Comparison of ENCODE assay signal across 1 cellular context in the genomic region with DNA sequence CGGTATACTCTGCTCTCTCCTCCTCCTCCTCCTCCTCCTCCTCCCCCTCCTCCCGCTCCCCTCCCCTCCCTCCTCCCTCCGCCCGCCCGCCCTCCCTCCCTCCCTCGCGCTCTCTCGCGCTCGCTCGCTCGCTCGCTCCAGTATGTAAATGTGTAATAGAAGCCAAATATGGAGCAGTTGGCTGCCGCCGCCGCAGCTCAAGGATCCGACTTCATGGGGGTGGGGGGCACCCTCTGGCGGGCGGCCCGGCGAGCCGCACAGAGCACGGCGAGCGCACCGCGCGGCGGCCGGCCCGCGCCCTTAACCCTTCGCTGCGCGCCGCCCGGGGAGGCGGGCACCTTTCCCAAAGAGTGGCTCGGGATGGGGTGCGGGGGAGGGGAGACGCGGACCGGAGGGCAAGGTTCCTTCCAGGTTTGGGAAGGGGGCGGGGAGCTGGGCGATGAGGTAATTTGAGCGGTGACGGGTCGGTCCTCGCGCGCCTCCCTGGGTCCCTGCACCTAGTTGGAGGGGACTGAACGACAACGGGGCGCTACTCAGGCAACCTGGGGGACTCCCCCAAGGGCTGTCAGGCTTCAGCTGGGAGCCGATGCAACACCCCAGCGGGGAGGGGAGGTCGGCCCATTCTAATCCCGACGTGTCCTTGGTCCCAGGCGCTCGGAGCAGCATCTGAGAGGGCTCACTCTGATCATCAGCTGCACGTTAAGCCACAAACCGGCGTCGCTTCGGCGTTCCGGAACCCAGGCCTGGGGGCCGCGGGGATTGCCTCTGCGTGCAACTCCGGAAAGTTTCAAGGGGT.
TF ChIP-seq lines count a peak whose summit lies in the region.

No MANE protein-coding gene starts in this region.

TF ChIP-seq in HepG2, 621 proteins besides CTCF, POLR2A, EP300 and RAD21 (continued from another document and continues in another):
- TF ChIP-seq, protein P1, sequence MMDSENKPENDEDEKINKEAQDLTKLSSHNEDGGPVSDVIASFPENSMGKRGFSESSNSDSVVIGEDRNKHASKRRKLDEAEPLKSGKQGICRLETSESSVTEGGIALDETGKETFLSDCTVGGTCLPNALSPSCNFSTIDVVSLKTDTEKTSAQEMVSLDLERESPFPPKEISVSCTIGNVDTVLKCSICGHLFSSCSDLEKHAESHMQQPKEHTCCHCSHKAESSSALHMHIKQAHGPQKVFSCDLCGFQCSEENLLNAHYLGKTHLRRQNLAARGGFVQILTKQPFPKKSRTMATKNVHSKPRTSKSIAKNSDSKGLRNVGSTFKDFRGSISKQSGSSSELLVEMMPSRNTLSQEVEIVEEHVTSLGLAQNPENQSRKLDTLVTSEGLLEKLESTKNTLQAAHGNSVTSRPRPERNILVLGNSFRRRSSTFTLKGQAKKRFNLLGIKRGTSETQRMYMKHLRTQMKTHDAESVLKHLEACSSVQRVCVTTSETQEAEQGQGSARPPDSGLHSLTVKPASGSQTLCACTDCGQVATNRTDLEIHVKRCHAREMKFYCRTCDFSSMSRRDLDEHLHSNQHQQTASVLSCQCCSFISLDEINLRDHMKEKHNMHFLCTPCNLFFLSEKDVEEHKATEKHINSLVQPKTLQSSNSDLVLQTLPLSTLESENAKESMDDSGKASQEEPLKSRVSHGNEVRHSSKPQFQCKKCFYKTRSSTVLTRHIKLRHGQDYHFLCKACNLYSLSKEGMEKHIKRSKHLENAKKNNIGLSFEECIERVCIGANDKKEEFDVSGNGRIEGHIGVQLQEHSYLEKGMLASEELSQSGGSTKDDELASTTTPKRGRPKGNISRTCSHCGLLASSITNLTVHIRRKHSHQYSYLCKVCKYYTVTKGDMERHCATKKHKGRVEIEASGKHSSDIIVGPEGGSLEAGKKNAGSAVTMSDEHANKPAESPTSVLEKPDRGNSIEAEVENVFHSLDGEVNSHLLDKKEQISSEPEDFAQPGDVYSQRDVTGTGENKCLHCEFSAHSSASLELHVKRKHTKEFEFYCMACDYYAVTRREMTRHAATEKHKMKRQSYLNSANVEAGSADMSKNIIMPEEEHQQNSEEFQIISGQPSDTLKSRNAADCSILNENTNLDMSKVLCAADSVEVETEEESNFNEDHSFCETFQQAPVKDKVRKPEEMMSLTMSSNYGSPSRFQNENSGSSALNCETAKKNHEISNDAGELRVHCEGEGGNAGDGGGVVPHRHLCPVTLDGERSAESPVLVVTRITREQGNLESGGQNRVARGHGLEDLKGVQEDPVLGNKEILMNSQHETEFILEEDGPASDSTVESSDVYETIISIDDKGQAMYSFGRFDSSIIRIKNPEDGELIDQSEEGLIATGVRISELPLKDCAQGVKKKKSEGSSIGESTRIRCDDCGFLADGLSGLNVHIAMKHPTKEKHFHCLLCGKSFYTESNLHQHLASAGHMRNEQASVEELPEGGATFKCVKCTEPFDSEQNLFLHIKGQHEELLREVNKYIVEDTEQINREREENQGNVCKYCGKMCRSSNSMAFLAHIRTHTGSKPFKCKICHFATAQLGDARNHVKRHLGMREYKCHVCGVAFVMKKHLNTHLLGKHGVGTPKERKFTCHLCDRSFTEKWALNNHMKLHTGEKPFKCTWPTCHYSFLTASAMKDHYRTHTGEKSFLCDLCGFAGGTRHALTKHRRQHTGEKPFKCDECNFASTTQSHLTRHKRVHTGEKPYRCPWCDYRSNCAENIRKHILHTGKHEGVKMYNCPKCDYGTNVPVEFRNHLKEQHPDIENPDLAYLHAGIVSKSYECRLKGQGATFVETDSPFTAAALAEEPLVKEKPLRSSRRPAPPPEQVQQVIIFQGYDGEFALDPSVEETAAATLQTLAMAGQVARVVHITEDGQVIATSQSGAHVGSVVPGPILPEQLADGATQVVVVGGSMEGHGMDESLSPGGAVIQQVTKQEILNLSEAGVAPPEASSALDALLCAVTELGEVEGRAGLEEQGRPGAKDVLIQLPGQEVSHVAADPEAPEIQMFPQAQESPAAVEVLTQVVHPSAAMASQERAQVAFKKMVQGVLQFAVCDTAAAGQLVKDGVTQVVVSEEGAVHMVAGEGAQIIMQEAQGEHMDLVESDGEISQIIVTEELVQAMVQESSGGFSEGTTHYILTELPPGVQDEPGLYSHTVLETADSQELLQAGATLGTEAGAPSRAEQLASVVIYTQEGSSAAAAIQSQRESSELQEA (CRISPR knock-in tag; IDR thresholded peaks at IDR 0.05; ENCODE audit: not compliant biosample characterization), result no peak
- no peak for TF ChIP-seq POLR2AphosphoS5 (IDR thresholded peaks at IDR 0.05; ENCODE audit: low read depth, low read length)
- TF ChIP-seq, protein P2, sequence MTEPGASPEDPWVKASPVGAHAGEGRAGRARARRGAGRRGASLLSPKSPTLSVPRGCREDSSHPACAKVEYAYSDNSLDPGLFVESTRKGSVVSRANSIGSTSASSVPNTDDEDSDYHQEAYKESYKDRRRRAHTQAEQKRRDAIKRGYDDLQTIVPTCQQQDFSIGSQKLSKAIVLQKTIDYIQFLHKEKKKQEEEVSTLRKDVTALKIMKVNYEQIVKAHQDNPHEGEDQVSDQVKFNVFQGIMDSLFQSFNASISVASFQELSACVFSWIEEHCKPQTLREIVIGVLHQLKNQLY (CRISPR knock-in tag; IDR thresholded peaks at IDR 0.05), result 0 out of 2 replicates have a peak, but pooled peaks have one; percentile 13
- no peak for TF ChIP-seq FOXK2 (IDR thresholded peaks at IDR 0.05)
- TF ChIP-seq, protein P3, sequence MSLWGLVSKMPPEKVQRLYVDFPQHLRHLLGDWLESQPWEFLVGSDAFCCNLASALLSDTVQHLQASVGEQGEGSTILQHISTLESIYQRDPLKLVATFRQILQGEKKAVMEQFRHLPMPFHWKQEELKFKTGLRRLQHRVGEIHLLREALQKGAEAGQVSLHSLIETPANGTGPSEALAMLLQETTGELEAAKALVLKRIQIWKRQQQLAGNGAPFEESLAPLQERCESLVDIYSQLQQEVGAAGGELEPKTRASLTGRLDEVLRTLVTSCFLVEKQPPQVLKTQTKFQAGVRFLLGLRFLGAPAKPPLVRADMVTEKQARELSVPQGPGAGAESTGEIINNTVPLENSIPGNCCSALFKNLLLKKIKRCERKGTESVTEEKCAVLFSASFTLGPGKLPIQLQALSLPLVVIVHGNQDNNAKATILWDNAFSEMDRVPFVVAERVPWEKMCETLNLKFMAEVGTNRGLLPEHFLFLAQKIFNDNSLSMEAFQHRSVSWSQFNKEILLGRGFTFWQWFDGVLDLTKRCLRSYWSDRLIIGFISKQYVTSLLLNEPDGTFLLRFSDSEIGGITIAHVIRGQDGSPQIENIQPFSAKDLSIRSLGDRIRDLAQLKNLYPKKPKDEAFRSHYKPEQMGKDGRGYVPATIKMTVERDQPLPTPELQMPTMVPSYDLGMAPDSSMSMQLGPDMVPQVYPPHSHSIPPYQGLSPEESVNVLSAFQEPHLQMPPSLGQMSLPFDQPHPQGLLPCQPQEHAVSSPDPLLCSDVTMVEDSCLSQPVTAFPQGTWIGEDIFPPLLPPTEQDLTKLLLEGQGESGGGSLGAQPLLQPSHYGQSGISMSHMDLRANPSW (CRISPR knock-in tag; IDR thresholded peaks at IDR 0.05; ENCODE audit: borderline replicate concordance), result no peak
- no peak for TF ChIP-seq ZNF101 (CRISPR knock-in tag; IDR thresholded peaks at IDR 0.05; ENCODE audit: borderline replicate concordance, low read depth)
- TF ChIP-seq DMAP1 (CRISPR knock-in tag; IDR thresholded peaks at IDR 0.05), result peak; percentile 57; the same call in 1 of the 2 replicates
- TF ChIP-seq ZNF205 (CRISPR knock-in tag; IDR thresholded peaks at IDR 0.05), result no peak
- no peak for TF ChIP-seq MED8 (CRISPR knock-in tag; IDR thresholded peaks at IDR 0.05; ENCODE audit: insufficient replicate concordance)
- no peak; the same call in 1 of the 2 replicates for TF ChIP-seq KDM5A (IDR thresholded peaks at IDR 0.05; ENCODE audit: borderline replicate concordance, low read length)
- 0 out of 2 replicates have a peak, but pooled peaks have one; percentile 19 for TF ChIP-seq MEIS2 (CRISPR knock-in tag; IDR thresholded peaks at IDR 0.05)
- TF ChIP-seq ZNF543 (CRISPR knock-in tag; IDR thresholded peaks at IDR 0.05), result peak; percentile 22; the same call in 1 of the 2 replicates
- TF ChIP-seq TEAD2 (CRISPR knock-in tag; IDR thresholded peaks at IDR 0.05), result no peak
- TF ChIP-seq ZKSCAN1 (IDR thresholded peaks at IDR 0.05; ENCODE audit: low read length), result no peak
- TF ChIP-seq ZNF792 (CRISPR knock-in tag; IDR thresholded peaks at IDR 0.05), result no peak
- 0 out of 2 replicates have a peak, but pooled peaks have one; percentile 11 for TF ChIP-seq ZNF644 (CRISPR knock-in tag; IDR thresholded peaks at IDR 0.05; ENCODE audit: low read depth)
- TF ChIP-seq NR1H2 (CRISPR knock-in tag; IDR thresholded peaks at IDR 0.05; ENCODE audit: borderline replicate concordance, low read depth), result no peak
- no peak for TF ChIP-seq REPIN1 (CRISPR knock-in tag; IDR thresholded peaks at IDR 0.05; ENCODE audit: borderline replicate concordance, low read depth)
- TF ChIP-seq ASH2L (IDR thresholded peaks at IDR 0.05; ENCODE audit: insufficient read length, low read depth, low read length), result peak; percentile 71
- TF ChIP-seq SNAI1 (CRISPR knock-in tag; IDR thresholded peaks at IDR 0.05; ENCODE audit: borderline replicate concordance), result no peak; the same call in 1 of the 2 replicates
- 0 out of 2 replicates have a peak, but pooled peaks have one; percentile 44 for TF ChIP-seq HNRNPL (IDR thresholded peaks at IDR 0.05; ENCODE audit: low read depth, low read length)
- TF ChIP-seq, protein P4, sequence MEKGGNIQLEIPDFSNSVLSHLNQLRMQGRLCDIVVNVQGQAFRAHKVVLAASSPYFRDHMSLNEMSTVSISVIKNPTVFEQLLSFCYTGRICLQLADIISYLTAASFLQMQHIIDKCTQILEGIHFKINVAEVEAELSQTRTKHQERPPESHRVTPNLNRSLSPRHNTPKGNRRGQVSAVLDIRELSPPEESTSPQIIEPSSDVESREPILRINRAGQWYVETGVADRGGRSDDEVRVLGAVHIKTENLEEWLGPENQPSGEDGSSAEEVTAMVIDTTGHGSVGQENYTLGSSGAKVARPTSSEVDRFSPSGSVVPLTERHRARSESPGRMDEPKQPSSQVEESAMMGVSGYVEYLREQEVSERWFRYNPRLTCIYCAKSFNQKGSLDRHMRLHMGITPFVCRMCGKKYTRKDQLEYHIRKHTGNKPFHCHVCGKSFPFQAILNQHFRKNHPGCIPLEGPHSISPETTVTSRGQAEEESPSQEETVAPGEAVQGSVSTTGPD (CRISPR knock-in tag; IDR thresholded peaks at IDR 0.05), result no peak
- peak; percentile 46; the same call in 1 of the 2 replicates for TF ChIP-seq KDM6A (CRISPR knock-in tag; IDR thresholded peaks at IDR 0.05; ENCODE audit: low read depth)
- no peak for TF ChIP-seq ZSCAN12 (CRISPR knock-in tag; IDR thresholded peaks at IDR 0.05)
- peak; percentile 27; the same call in 1 of the 2 replicates for TF ChIP-seq NR2F6 (IDR thresholded peaks at IDR 0.05)
- TF ChIP-seq NR2F6 (CRISPR knock-in tag; IDR thresholded peaks at IDR 0.05), result peak; percentile 45; the same call in 1 of the 2 replicates
- peak; percentile 92 for TF ChIP-seq ZSCAN21 (CRISPR knock-in tag; IDR thresholded peaks at IDR 0.05; ENCODE audit: borderline replicate concordance)
- TF ChIP-seq MBD4 (IDR thresholded peaks at IDR 0.05; ENCODE audit: borderline replicate concordance, low read length), result no peak
- peak; percentile 55 for TF ChIP-seq MXD4 (CRISPR knock-in tag; IDR thresholded peaks at IDR 0.05)
- no peak; the same call in 1 of the 2 replicates for TF ChIP-seq ZBTB38 (CRISPR knock-in tag; IDR thresholded peaks at IDR 0.05)
- TF ChIP-seq ZFP36 (IDR thresholded peaks at IDR 0.05; ENCODE audit: borderline replicate concordance, low read depth, low read length, partially characterized antibody), result no peak
- TF ChIP-seq ZNF138 (CRISPR knock-in tag; IDR thresholded peaks at IDR 0.05; ENCODE audit: low read depth), result no peak
- no peak for TF ChIP-seq PHF5A (CRISPR knock-in tag; IDR thresholded peaks at IDR 0.05; ENCODE audit: low read depth, unreplicated experiment)
- TF ChIP-seq TSC22D2 (CRISPR knock-in tag; IDR thresholded peaks at IDR 0.05; ENCODE audit: borderline replicate concordance), result peak; percentile 85; the same call in 1 of the 2 replicates
- peak; percentile 25 for TF ChIP-seq ZNF781 (CRISPR knock-in tag; IDR thresholded peaks at IDR 0.05; ENCODE audit: borderline replicate concordance, not compliant biosample characterization)
- peak; percentile 11 for TF ChIP-seq CBX1 (IDR thresholded peaks at IDR 0.05; ENCODE audit: low read depth)
- TF ChIP-seq ZNF558 (CRISPR knock-in tag; IDR thresholded peaks at IDR 0.05; ENCODE audit: borderline replicate concordance), result no peak
- no peak for TF ChIP-seq SNAPC2 (CRISPR knock-in tag; IDR thresholded peaks at IDR 0.05)
- TF ChIP-seq, protein P5, sequence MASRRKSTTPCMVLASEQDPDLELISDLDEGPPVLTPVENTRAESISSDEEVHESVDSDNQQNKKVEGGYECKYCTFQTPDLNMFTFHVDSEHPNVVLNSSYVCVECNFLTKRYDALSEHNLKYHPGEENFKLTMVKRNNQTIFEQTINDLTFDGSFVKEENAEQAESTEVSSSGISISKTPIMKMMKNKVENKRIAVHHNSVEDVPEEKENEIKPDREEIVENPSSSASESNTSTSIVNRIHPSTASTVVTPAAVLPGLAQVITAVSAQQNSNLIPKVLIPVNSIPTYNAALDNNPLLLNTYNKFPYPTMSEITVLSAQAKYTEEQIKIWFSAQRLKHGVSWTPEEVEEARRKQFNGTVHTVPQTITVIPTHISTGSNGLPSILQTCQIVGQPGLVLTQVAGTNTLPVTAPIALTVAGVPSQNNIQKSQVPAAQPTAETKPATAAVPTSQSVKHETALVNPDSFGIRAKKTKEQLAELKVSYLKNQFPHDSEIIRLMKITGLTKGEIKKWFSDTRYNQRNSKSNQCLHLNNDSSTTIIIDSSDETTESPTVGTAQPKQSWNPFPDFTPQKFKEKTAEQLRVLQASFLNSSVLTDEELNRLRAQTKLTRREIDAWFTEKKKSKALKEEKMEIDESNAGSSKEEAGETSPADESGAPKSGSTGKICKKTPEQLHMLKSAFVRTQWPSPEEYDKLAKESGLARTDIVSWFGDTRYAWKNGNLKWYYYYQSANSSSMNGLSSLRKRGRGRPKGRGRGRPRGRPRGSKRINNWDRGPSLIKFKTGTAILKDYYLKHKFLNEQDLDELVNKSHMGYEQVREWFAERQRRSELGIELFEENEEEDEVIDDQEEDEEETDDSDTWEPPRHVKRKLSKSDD (CRISPR knock-in tag; IDR thresholded peaks at IDR 0.05; ENCODE audit: low read depth), result no peak
- peak; percentile 74 for TF ChIP-seq CEBPG (CRISPR knock-in tag; IDR thresholded peaks at IDR 0.05)
- 0 out of 2 replicates have a peak, but pooled peaks have one; percentile 63 for TF ChIP-seq ZSCAN29 (CRISPR knock-in tag; conservative IDR thresholded peaks at IDR 0.05)
- TF ChIP-seq FOXO1 (CRISPR knock-in tag; IDR thresholded peaks at IDR 0.05), result 0 out of 2 replicates have a peak, but pooled peaks have one; percentile 35
- TF ChIP-seq, protein P6, sequence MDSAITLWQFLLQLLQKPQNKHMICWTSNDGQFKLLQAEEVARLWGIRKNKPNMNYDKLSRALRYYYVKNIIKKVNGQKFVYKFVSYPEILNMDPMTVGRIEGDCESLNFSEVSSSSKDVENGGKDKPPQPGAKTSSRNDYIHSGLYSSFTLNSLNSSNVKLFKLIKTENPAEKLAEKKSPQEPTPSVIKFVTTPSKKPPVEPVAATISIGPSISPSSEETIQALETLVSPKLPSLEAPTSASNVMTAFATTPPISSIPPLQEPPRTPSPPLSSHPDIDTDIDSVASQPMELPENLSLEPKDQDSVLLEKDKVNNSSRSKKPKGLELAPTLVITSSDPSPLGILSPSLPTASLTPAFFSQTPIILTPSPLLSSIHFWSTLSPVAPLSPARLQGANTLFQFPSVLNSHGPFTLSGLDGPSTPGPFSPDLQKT (CRISPR knock-in tag; IDR thresholded peaks at IDR 0.05; ENCODE audit: borderline replicate concordance), result no peak
- 0 out of 2 replicates have a peak, but pooled peaks have one; percentile 15 for TF ChIP-seq POLR2G (IDR thresholded peaks at IDR 0.05; ENCODE audit: low read depth, low read length)
- peak; percentile 59; the same call in 1 of the 2 replicates for TF ChIP-seq CBFB (CRISPR knock-in tag; IDR thresholded peaks at IDR 0.05)
- TF ChIP-seq NFE2 (CRISPR knock-in tag; IDR thresholded peaks at IDR 0.05), result no peak
- peak; percentile 54 for TF ChIP-seq ZNF883 (CRISPR knock-in tag; IDR thresholded peaks at IDR 0.05; ENCODE audit: not compliant biosample characterization)
